ENCODE assay signal across 13 cellular contexts in genomic region chr14:96206461-96206860, GRCh38. TPM values are rescaled to one million over a fixed set of nuclear protein-coding genes. Genes with fewer than 3 reads are reported as not detected.
DNase-seq lines count a peak whose midpoint lies in the region; ATAC-seq and TF ChIP-seq lines count a peak whose summit lies in the region.
"Had no signal": no experiment of that assay in that cellular context is flagged by ENCODE, and none has a peak within 500 bp of the region (broad histone marks: within the 10 kb centered on the region; RNA-seq: fewer than 3 reads in every experiment).

No MANE protein-coding gene starts in this region.

- peaks cover 14% of the 10 kb centered on the region for H3K4me1 Mint-ChIP-seq in type B pancreatic cell (ENCODE audit: unreplicated experiment)
- peaks cover 6% of the 10 kb centered on the region for H3K4me1 Mint-ChIP-seq in activated T-cell treated with anti-CD3 and anti-CD28 coated beads, Interleukin-2, amount 50 U/mL, for 24 hours (ENCODE audit: low read depth)
- H3K4me1 Mint-ChIP-seq: immature natural killer cell had no signal

- H3K36me3 ChIP-seq in body of pancreas (replicated peaks in 1 of 2; ENCODE audit: insufficient read depth in 1 of 2, low read depth in 2 of 2): no peaks in the 10 kb centered on the region
- H3K36me3 ChIP-seq: cardiac muscle cell had no signal

- no peaks in the 10 kb centered on the region for H3K9me3 Mint-ChIP-seq in type B pancreatic cell
- no peaks in the 10 kb centered on the region for H3K9me3 Mint-ChIP-seq in activated T-cell treated with anti-CD3 and anti-CD28 coated beads, Interleukin-2, amount 50 U/mL, for 24 hours
- H3K9me3 Mint-ChIP-seq: activated naive CD4-positive, alpha-beta T cell treated with anti-CD3 and anti-CD28 coated beads for 36 hours; immature natural killer cell had no signal

- H3K27me3 Mint-ChIP-seq in type B pancreatic cell: peaks cover 13% of the 10 kb centered on the region
- peaks cover 54% of the 10 kb centered on the region for H3K27me3 Mint-ChIP-seq in activated T-cell treated with anti-CD3 and anti-CD28 coated beads, Interleukin-2, amount 50 U/mL, for 24 hours

- intact Hi-C loops in body of pancreas (cut with DNase I): no loop called here

- DNase-seq in DMS 273 (lab: John Stamatoyannopoulos, UW; ENCODE audit: unreplicated experiment): peak; percentile 35
- DNase-seq in DMS 273 treated with DMSO at 0.1 percent for 48 hours (lab: John Stamatoyannopoulos, UW): no peak
- peak; percentile 57 to 75 (median 73) for DNase-seq in body of pancreas
- DNase-seq in kidney tubule cell (ENCODE audit: low spot score): peak; percentile 27
- DNase-seq in type B pancreatic cell (ENCODE audit: extremely low spot score, unreplicated experiment): no peak
- no peak for DNase-seq in activated T-cell treated with anti-CD3 and anti-CD28 coated beads, Interleukin-2, amount 50 U/mL, for 24 hours
- DNase-seq: activated naive CD4-positive, alpha-beta T cell treated with anti-CD3 and anti-CD28 coated beads for 36 hours; immature natural killer cell; substantia nigra had no signal

- peaks cover 47% of the 10 kb centered on the region for H3K4me1 ChIP-seq in body of pancreas

- peak overlapping the region; percentile 53 to 89 (median 87) for H3K27ac ChIP-seq in body of pancreas
- H3K27ac ChIP-seq: 22Rv1, cardiac muscle cell had no signal

- 16 to 28% methylated on average over 7 to 8 of the region's 8 CpGs for WGBS in body of pancreas, 2 donors

- H3K9me3 ChIP-seq in body of pancreas: no peaks in the 10 kb centered on the region

- no peak for TF ChIP-seq POLR2A in body of pancreas (IDR thresholded peaks at IDR 0.05)

- H3K36me3 Mint-ChIP-seq in type B pancreatic cell: no peaks in the 10 kb centered on the region
- no peaks in the 10 kb centered on the region for H3K36me3 Mint-ChIP-seq in activated T-cell treated with anti-CD3 and anti-CD28 coated beads, Interleukin-2, amount 50 U/mL, for 24 hours (ENCODE audit: low read depth)
- H3K36me3 Mint-ChIP-seq: immature natural killer cell had no signal

- H3K4me3 ChIP-seq in body of pancreas: no peak overlapping the region
- H3K4me3 ChIP-seq: cardiac muscle cell had no signal

- no peaks in the 10 kb centered on the region for H3K27me3 ChIP-seq in body of pancreas
- H3K27me3 ChIP-seq: cardiac muscle cell had no signal

- ATAC-seq in body of pancreas (peak; percentile 60), GM21515 (IDR thresholded peaks at IDR 0.05; ENCODE audit: unreplicated experiment) (no peak), GM21723 (IDR thresholded peaks at IDR 0.05; ENCODE audit: unreplicated experiment) (no peak)

- TF ChIP-seq CTCF in body of pancreas (IDR thresholded peaks at IDR 0.05): no peak
- no peak for TF ChIP-seq CTCF in type B pancreatic cell (conservative IDR thresholded peaks at IDR 0.05)

- H3K27ac Mint-ChIP-seq in type B pancreatic cell: peak overlapping the region; percentile 10
- no peak overlapping the region for H3K27ac Mint-ChIP-seq in activated T-cell treated with anti-CD3 and anti-CD28 coated beads, Interleukin-2, amount 50 U/mL, for 24 hours
- H3K27ac Mint-ChIP-seq: activated naive CD4-positive, alpha-beta T cell treated with anti-CD3 and anti-CD28 coated beads for 36 hours; immature natural killer cell had no signal

- peak overlapping the region; percentile 39 for H3K4me3 Mint-ChIP-seq in type B pancreatic cell
- H3K4me3 Mint-ChIP-seq in activated T-cell treated with anti-CD3 and anti-CD28 coated beads, Interleukin-2, amount 50 U/mL, for 24 hours: no peak overlapping the region
- H3K4me3 Mint-ChIP-seq: activated naive CD4-positive, alpha-beta T cell treated with anti-CD3 and anti-CD28 coated beads for 36 hours; immature natural killer cell had no signal

RNA-seq across cellular contexts. Expression of gene BDKRB2, which starts 1.8 kb away (rescaled TPM):
- total RNA-seq in body of pancreas (10 to 100 TPM in 1 of 2 donors, 1 to 10 TPM in 1; 9.6 to 11.4 TPM), type B pancreatic cell (ENCODE audit: low replicate concordance) (2.1 and 3.6 TPM in 2 replicates)

RNA-seq across cellular contexts. Expression of gene BDKRB1, which starts 49.5 kb away (rescaled TPM):
- total RNA-seq in body of pancreas (not detected), type B pancreatic cell (ENCODE audit: low replicate concordance) (0.62 TPM in 1 of 2 replicates, not detected in the other)
- total RNA-seq: activated naive CD4-positive, alpha-beta T cell treated with anti-CD3 and anti-CD28 coated beads for 36 hours had no signal

Comparison
In these comparisons a context has a peak if more than half of its experiments do, and no peak if none do; other contexts are left out.
1. DNase-seq: peak in DMS 273 (single experiment), body of pancreas (4 of 4) and kidney tubule cell (single experiment); none in DMS 273 treated with DMSO at 0.1 percent for 48 hours (single experiment), type B pancreatic cell (single experiment) and activated T-cell treated with anti-CD3 and anti-CD28 coated beads, Interleukin-2, amount 50 U/mL, for 24 hours (single experiment).